ENCODE assay signal across 14 cellular contexts in the genomic region with DNA sequence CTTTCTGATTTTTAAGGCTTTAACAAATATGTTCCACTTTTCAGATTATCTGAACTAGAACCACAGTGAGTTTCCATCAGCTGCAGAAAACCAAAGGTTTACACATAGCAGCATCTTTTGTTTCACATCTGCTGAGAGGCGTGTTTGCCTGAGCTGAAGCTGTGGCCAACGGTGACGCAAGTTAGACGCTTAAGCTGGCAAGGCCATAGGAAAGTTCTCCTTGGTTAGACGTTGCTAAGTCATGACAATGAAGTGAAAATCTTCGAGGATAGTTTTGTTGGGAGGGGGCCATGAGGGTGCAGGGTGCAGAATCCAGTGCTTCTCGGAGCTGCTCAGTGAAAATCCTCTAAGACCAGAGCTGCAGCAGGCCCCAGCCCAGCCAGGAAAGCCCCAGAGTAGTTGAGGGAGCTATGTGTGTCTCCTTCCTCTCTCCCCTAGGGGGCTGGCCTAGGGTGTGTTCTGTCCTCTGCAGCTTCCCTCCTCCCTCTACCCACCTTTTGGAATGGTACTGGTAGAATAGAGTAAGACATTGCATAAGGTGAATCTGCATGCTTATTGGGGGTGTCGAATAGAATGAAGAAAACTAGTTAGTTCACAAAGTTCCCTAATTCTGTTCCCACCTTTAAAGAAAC.
DNase-seq lines count a peak whose midpoint lies in the region; ATAC-seq and TF ChIP-seq lines count a peak whose summit lies in the region.
"Had no signal": no experiment of that assay in that cellular context is flagged by ENCODE, and none has a peak within 500 bp of the region (broad histone marks: within the 10 kb centered on the region; RNA-seq: fewer than 3 reads in every experiment).

No MANE protein-coding gene starts in this region.

- H3K9me1 ChIP-seq in IMR-90 (ENCODE audit: insufficient read depth, low read length): 0 out of 2 replicates have a peak, but pooled peaks cover 3% of the 10 kb centered on the region

- no peak overlapping the region for H2BK20ac ChIP-seq in IMR-90 (ENCODE audit: low read depth, low read length)

- no peaks in the 10 kb centered on the region for H3K27me3 ChIP-seq in IMR-90 (ENCODE audit: control insufficient read depth, insufficient read depth, low read length)
- H3K27me3 ChIP-seq: BLaER1 had no signal

- H2AFZ ChIP-seq in IMR-90 (replicated peaks; ENCODE audit: low read length, poor library complexity): no peak overlapping the region

- no peaks in the 10 kb centered on the region for H4K20me1 ChIP-seq in IMR-90 (ENCODE audit: insufficient read depth, low read length)
- H4K20me1 ChIP-seq: BLaER1 had no signal

- no peak overlapping the region for H3K56ac ChIP-seq in IMR-90 (ENCODE audit: extremely low read depth, insufficient read depth, low read length)

- no peak overlapping the region for H3K4me2 ChIP-seq in IMR-90 (ENCODE audit: low read depth, low read length)
- H3K4me2 ChIP-seq: BLaER1 had no signal

- H3K79me1 ChIP-seq in IMR-90 (ENCODE audit: low read depth in 1 of 2, low read length in 2 of 2): peaks cover 0 to 8% of the 10 kb centered on the region in 2 experiments; a peak in 1 of 4 replicates

- H3K4me1 ChIP-seq in IMR-90 (ENCODE audit: control insufficient read depth, insufficient read depth, low read length): no peaks in the 10 kb centered on the region

- ATAC-seq in IMR-90 (ENCODE audit: low read depth) (no peak), GM18861 (IDR thresholded peaks at IDR 0.05; ENCODE audit: unreplicated experiment) (no peak), HG02840 (IDR thresholded peaks at IDR 0.05; ENCODE audit: low FRiP score, unreplicated experiment) (no peak)
- ATAC-seq in activated CD8-positive, alpha-beta memory T cell treated with anti-CD3 and anti-CD28 coated beads, Interleukin-2, amount 10 ng/mL, durations not matched to agents 7 days and 5 days: no peak

- no peak overlapping the region for H3K4ac ChIP-seq in IMR-90 (ENCODE audit: low read depth, low read length)

- no peak overlapping the region for H3K4me3 Mint-ChIP-seq in activated CD8-positive, alpha-beta memory T cell treated with anti-CD3 and anti-CD28 coated beads, Interleukin-2, amount 10 ng/mL, durations not matched to agents 7 days and 5 days
- H3K4me3 Mint-ChIP-seq: activated T-cell treated with anti-CD3 and anti-CD28 coated beads, Interleukin-2, amount 50 U/mL, for 24 hours had no signal

- in situ Hi-C loops in IMR-90 (cut with MboI; ENCODE audit: low sequenced_read_pairs): no loop called here

- no peak overlapping the region for H3K27ac ChIP-seq in IMR-90 (ENCODE audit: insufficient read depth, low read length)
- H3K27ac ChIP-seq: BLaER1, epithelial cell of prostate had no signal

- H4K5ac ChIP-seq in IMR-90 (ENCODE audit: low read depth, low read length): no peak overlapping the region

- H3K9me3 Mint-ChIP-seq in activated CD8-positive, alpha-beta memory T cell treated with anti-CD3 and anti-CD28 coated beads, Interleukin-2, amount 10 ng/mL, durations not matched to agents 7 days and 5 days (ENCODE audit: low read depth): no peaks in the 10 kb centered on the region
- H3K9me3 Mint-ChIP-seq: activated T-cell treated with anti-CD3 and anti-CD28 coated beads, Interleukin-2, amount 50 U/mL, for 24 hours had no signal

- H3K9me3 ChIP-seq in IMR-90 (ENCODE audit: control insufficient read depth, insufficient read depth, low read length): no peaks in the 10 kb centered on the region
- H3K9me3 ChIP-seq: BLaER1 had no signal

- no peaks in the 10 kb centered on the region for H3K36me3 Mint-ChIP-seq in activated CD8-positive, alpha-beta memory T cell treated with anti-CD3 and anti-CD28 coated beads, Interleukin-2, amount 10 ng/mL, durations not matched to agents 7 days and 5 days

- no peak overlapping the region for H2AK9ac ChIP-seq in IMR-90 (replicated peaks; ENCODE audit: low read depth, low read length, poor library complexity)

- no peak for TF ChIP-seq RAD21 in IMR-90 (IDR thresholded peaks at IDR 0.05; ENCODE audit: low read length)

- POLR2A ChIA-PET in IMR-90 (lab: Charles Lee; ENCODE audit: unreplicated experiment): no interaction called here

- H2BK15ac ChIP-seq in IMR-90 (ENCODE audit: low read depth, low read length): no peak overlapping the region

- no peak overlapping the region for H3K23ac ChIP-seq in IMR-90 (ENCODE audit: low read depth, low read length)

- no peak overlapping the region for H2AK5ac ChIP-seq in IMR-90 (ENCODE audit: low read depth, low read length)

- CTCF ChIA-PET in IMR-90 (lab: Yijun Ruan, JAX): interaction anchor here (0.6 kb wide), 1 partner anchor 27 kb away, joined by 3 read pairs; no protein-coding TSS in a partner anchor
- CTCF ChIA-PET in activated CD8-positive, alpha-beta memory T cell treated with anti-CD3 and anti-CD28 coated beads, Interleukin-2, amount 10 ng/mL, durations not matched to agents 7 days and 5 days (lab: Charles Lee): no interaction called here

- H2BK120ac ChIP-seq in IMR-90 (ENCODE audit: low read depth, low read length): no peak overlapping the region

- no peaks in the 10 kb centered on the region for H3K27me3 Mint-ChIP-seq in activated CD8-positive, alpha-beta memory T cell treated with anti-CD3 and anti-CD28 coated beads, Interleukin-2, amount 10 ng/mL, durations not matched to agents 7 days and 5 days

- no peak overlapping the region for H3K27ac Mint-ChIP-seq in activated CD8-positive, alpha-beta memory T cell treated with anti-CD3 and anti-CD28 coated beads, Interleukin-2, amount 10 ng/mL, durations not matched to agents 7 days and 5 days
- H3K27ac Mint-ChIP-seq: activated T-cell treated with anti-CD3 and anti-CD28 coated beads, Interleukin-2, amount 50 U/mL, for 24 hours had no signal

- no peak for TF ChIP-seq POLR2A in IMR-90 (IDR thresholded peaks at IDR 0.05; ENCODE audit: low read depth, low read length)

- intact Hi-C loops in IMR-90 (cut with micrococcal nuclease): no loop called here

- TF ChIP-seq CTCF in IMR-90 (conservative IDR thresholded peaks at IDR 0.05; ENCODE audit: low read depth, low read length): no peak

- no peak overlapping the region for H3K18ac ChIP-seq in IMR-90 (ENCODE audit: low read depth, low read length)

- H4K91ac ChIP-seq in IMR-90 (ENCODE audit: insufficient read depth, low read depth, low read length): no peak overlapping the region

- 94% methylated on average over 3 of the region's 8 CpGs; no CpG with 5 or more reads in 1 of the 2 experiments for WGBS in IMR-90 (ENCODE audit: extremely low coverage in 2 of 2, insufficient read length in 1 of 2), 2 experiments

- no peak overlapping the region for H2BK5ac ChIP-seq in IMR-90 (ENCODE audit: low read depth, low read length, poor library complexity, severe bottlenecking)

- H3K4me1 Mint-ChIP-seq in activated CD8-positive, alpha-beta memory T cell treated with anti-CD3 and anti-CD28 coated beads, Interleukin-2, amount 10 ng/mL, durations not matched to agents 7 days and 5 days: no peaks in the 10 kb centered on the region

- no peak overlapping the region for H3K9ac ChIP-seq in IMR-90 (ENCODE audit: low read depth, low read length)
- H3K9ac ChIP-seq: BLaER1 had no signal

- no peaks in the 10 kb centered on the region for H3K36me3 ChIP-seq in IMR-90 (ENCODE audit: control insufficient read depth, insufficient read depth, low read length)
- H3K36me3 ChIP-seq: BLaER1 had no signal

- no peak overlapping the region for H3K14ac ChIP-seq in IMR-90 (replicated peaks; ENCODE audit: low read depth, low read length)

- DNase-seq in AG20443 (ENCODE audit: low spot score) (peak; percentile 80), IMR-90 (peak; percentile 35), fibroblast of peridontal ligament (ENCODE audit: extremely low read depth) (peak; percentile 98), non-pigmented ciliary epithelial cell (ENCODE audit: low read depth) (peak; percentile 42), cerebellum (ENCODE audit: low spot score) (no peak)
- DNase-seq in activated CD8-positive, alpha-beta memory T cell treated with anti-CD3 and anti-CD28 coated beads, Interleukin-2, amount 10 ng/mL, durations not matched to agents 7 days and 5 days: no peak
- DNase-seq: activated T-cell treated with anti-CD3 and anti-CD28 coated beads, Interleukin-2, amount 50 U/mL, for 24 hours; KG1; NCI-H226; occipital lobe had no signal

- no peak overlapping the region for H3K4me3 ChIP-seq in IMR-90 (ENCODE audit: insufficient read depth, low read depth, low read length)
- H3K4me3 ChIP-seq: BLaER1 had no signal

- BruUV-seq in IMR-90 (replicated peaks; lab: Mats Ljungman, UMichigan): no TSS peak

- no peak overlapping the region for H4K8ac ChIP-seq in IMR-90 (ENCODE audit: low read depth in 2 of 2, low read length in 2 of 2)

- dilution Hi-C loops in IMR-90 (cut with HindIII; ENCODE audit: low sequenced_read_pairs, unreplicated experiment): no loop called here

TF ChIP-seq in IMR-90, 13 proteins besides CTCF, POLR2A, EP300 and RAD21:
- no peak for TF ChIP-seq RFX5 (IDR thresholded peaks at IDR 0.05; ENCODE audit: low read depth, low read length)
- no peak for TF ChIP-seq RCOR1 (IDR thresholded peaks at IDR 0.05; ENCODE audit: insufficient replicate concordance, low read length)
- TF ChIP-seq ELK1 (IDR thresholded peaks at IDR 0.05; ENCODE audit: borderline replicate concordance, low read depth, low read length): no peak
- no peak for TF ChIP-seq MXI1 (IDR thresholded peaks at IDR 0.05; ENCODE audit: borderline replicate concordance, low read depth, low read length)
- TF ChIP-seq, protein P1, sequence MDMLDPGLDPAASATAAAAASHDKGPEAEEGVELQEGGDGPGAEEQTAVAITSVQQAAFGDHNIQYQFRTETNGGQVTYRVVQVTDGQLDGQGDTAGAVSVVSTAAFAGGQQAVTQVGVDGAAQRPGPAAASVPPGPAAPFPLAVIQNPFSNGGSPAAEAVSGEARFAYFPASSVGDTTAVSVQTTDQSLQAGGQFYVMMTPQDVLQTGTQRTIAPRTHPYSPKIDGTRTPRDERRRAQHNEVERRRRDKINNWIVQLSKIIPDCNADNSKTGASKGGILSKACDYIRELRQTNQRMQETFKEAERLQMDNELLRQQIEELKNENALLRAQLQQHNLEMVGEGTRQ (IDR thresholded peaks at IDR 0.05; ENCODE audit: low read depth, low read length): no peak
- TF ChIP-seq CEBPB (IDR thresholded peaks at IDR 0.05; ENCODE audit: low read depth, low read length): no peak
- TF ChIP-seq MAFK (IDR thresholded peaks at IDR 0.05; ENCODE audit: low read depth, low read length): no peak
- no peak for TF ChIP-seq SMC3 (IDR thresholded peaks at IDR 0.05; ENCODE audit: low read depth, low read length)

Comparison
In these comparisons a context has a peak if more than half of its experiments do, and no peak if none do; other contexts are left out.
1. DNase-seq: peak in AG20443 (single experiment), IMR-90 (single experiment), fibroblast of peridontal ligament (single experiment) and non-pigmented ciliary epithelial cell (single experiment); none in activated CD8-positive, alpha-beta memory T cell treated with anti-CD3 and anti-CD28 coated beads, Interleukin-2, amount 10 ng/mL, durations not matched to agents 7 days and 5 days (single experiment) and cerebellum (single experiment).